ENCODE assay signal across 18 cellular contexts in the genomic region with DNA sequence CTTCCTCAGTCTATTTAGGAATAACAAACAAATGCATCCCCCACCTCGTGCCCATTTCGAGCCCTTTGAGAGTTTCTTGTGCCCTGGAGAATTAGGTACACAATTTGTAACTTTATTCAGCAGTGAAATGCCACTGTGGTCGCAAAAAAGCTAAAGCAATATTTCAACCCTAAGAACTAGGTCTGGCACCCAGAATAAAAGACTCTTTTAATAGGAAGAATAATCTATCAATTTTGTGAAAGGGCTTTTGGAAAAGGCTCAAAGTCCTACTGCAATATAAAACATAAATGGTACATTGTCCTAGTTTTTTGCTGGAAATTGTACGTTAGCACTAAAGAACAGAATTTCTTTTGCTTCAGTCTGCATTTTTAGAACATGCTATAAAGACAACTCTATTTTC.
"Had no signal": no experiment of that assay in that cellular context is flagged by ENCODE, and none has a peak within 500 bp of the region (broad histone marks: within the 10 kb centered on the region; RNA-seq: fewer than 3 reads in every experiment).

No MANE protein-coding gene starts in this region.

- H3K4me3 Mint-ChIP-seq: dendritic cell treated with granulocyte-macrophage colony-stimulating factor and Interleukin-4, amounts not matched to agents 40 ng/mL and 50 ng/mL, for 4 days; effector memory CD8-positive, alpha-beta T cell; endodermal cell; memory B cell had no signal

- H3K27ac Mint-ChIP-seq: dendritic cell treated with granulocyte-macrophage colony-stimulating factor and Interleukin-4, amounts not matched to agents 40 ng/mL and 50 ng/mL, for 4 days; effector memory CD8-positive, alpha-beta T cell; endodermal cell; memory B cell had no signal

- H3K27me3 Mint-ChIP-seq: dendritic cell treated with granulocyte-macrophage colony-stimulating factor and Interleukin-4, amounts not matched to agents 40 ng/mL and 50 ng/mL, for 4 days; effector memory CD8-positive, alpha-beta T cell; memory B cell had no signal

- H3K36me3 Mint-ChIP-seq: memory B cell had no signal

- DNase-seq: colonic mucosa; cortex of kidney; effector CD8-positive, alpha-beta T cell; effector memory CD8-positive, alpha-beta T cell; foreskin keratinocyte; gastrocnemius medialis; glutamatergic neuron; heart right ventricle; hippocampal formation; left cardiac atrium; left lung; left ventricle myocardium superior; lower lobe of right lung; midbrain had no signal

- H3K9me3 Mint-ChIP-seq: endodermal cell had no signal

- H3K4me1 Mint-ChIP-seq: endodermal cell, memory B cell had no signal

- H3K27ac ChIP-seq: colonic mucosa, esophagus muscularis mucosa, foreskin keratinocyte, gastrocnemius medialis, heart right ventricle, left lung, lower lobe of right lung had no signal
